8 cellular contexts compared by ENCODE assay signal in the genomic region with DNA sequence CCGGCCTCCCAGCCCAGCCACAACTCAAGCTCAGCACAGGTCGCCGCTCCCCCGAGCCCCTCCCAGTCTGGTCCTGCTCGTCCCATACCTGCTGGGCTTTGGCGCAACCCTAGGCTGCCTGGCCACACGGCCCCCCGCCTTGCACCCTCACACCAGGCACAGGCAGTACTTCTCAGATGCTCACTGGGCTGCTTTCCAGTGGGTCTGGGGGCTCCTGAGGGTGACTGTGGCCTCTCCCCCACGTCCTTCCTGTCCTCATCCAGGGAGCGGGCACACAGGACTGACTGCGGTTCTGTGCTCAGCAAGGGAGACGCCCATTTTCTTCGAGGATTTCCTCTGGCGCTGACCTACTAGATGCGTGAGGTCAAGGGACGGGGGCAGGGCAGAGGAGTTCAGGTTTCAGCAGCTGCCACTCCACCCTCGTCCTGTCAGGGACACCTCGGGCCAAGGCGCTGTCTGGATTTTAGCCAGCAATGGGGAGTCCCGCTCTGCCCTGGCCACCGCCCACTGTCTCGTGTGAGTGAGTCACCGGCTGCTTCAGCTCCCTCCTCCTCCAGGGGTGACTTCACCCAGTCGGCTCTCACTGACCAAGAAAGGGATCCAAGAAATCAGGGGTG.
A peak's percentile ranks its signal among the peaks of the same experiment; 100 is the strongest.
DNase-seq lines count a peak whose midpoint lies in the region; ATAC-seq and TF ChIP-seq lines count a peak whose summit lies in the region.

No MANE protein-coding gene starts in this region.

- H3K36me3 ChIP-seq in CD8-positive, alpha-beta memory T cell (ENCODE audit: insufficient read depth, low read length): no peaks in the 10 kb centered on the region
- H3K36me3 ChIP-seq in liver (ENCODE audit: control insufficient read depth in 4 of 4, insufficient read depth in 3 of 4, low read depth in 1 of 4, low read length in 3 of 4): peaks cover 0 to 2% (median 0%) of the 10 kb centered on the region in 4 donors

- no peaks in the 10 kb centered on the region for H3K36me3 Mint-ChIP-seq in CD8-positive, alpha-beta memory T cell
- no peaks in the 10 kb centered on the region for H3K36me3 Mint-ChIP-seq in dendritic cell treated with granulocyte-macrophage colony-stimulating factor and Interleukin-4, amounts not matched to agents 40 ng/mL and 50 ng/mL, for 4 days (ENCODE audit: low read depth)

- H3K27me3 Mint-ChIP-seq in CD8-positive, alpha-beta memory T cell: no peaks in the 10 kb centered on the region
- peaks cover 61% of the 10 kb centered on the region for H3K27me3 Mint-ChIP-seq in dendritic cell treated with granulocyte-macrophage colony-stimulating factor and Interleukin-4, amounts not matched to agents 40 ng/mL and 50 ng/mL, for 4 days

- H3K4me1 Mint-ChIP-seq in CD8-positive, alpha-beta memory T cell: peaks cover 0 to 8% (median 0%) of the 10 kb centered on the region in 3 donors
- peaks cover 47% of the 10 kb centered on the region for H3K4me1 Mint-ChIP-seq in dendritic cell treated with granulocyte-macrophage colony-stimulating factor and Interleukin-4, amounts not matched to agents 40 ng/mL and 50 ng/mL, for 4 days (ENCODE audit: low read depth)

- TF ChIP-seq RAD21 in liver (IDR thresholded peaks at IDR 0.05): peak in 1 of 2 donors; percentile 10

- peak overlapping the region in 7 of 8 donors; percentile 24 to 94 (median 45) for H3K27ac Mint-ChIP-seq in CD8-positive, alpha-beta memory T cell
- peak overlapping the region; percentile 90 for H3K27ac Mint-ChIP-seq in dendritic cell treated with granulocyte-macrophage colony-stimulating factor and Interleukin-4, amounts not matched to agents 40 ng/mL and 50 ng/mL, for 4 days

- POLR2A ChIA-PET in CD8-positive, alpha-beta memory T cell (lab: Charles Lee): no interaction called here

- H3K4me1 ChIP-seq in CD8-positive, alpha-beta memory T cell (ENCODE audit: insufficient read depth, low read length): no peaks in the 10 kb centered on the region
- peaks cover 0 to 8% (median 4%) of the 10 kb centered on the region in 4 donors for H3K4me1 ChIP-seq in liver (ENCODE audit: control insufficient read depth in 4 of 4, insufficient read depth in 4 of 4, low read length in 3 of 4)

- no peaks in the 10 kb centered on the region for H3K27me3 ChIP-seq in CD8-positive, alpha-beta memory T cell (ENCODE audit: insufficient read depth, low read length, poor library complexity, severe bottlenecking)
- no peaks in the 10 kb centered on the region for H3K27me3 ChIP-seq in liver (ENCODE audit: control insufficient read depth in 4 of 4, insufficient read depth in 4 of 4, low read length in 3 of 4)

- DNase-seq in CD8-positive, alpha-beta memory T cell: peak in 4 of 5 donors; percentile 38 to 73 (median 56)
- DNase-seq in KBM-7 (peak; percentile 77), NCI-H146 treated with DMSO at 0.1 percent for 48 hours (lab: John Stamatoyannopoulos, UW; ENCODE audit: unreplicated experiment) (no peak)
- peak; percentile 50 to 59 for DNase-seq in activated CD4-positive, alpha-beta T cell treated with anti-CD3 and anti-CD28 coated beads for 4 hours
- DNase-seq in stimulated activated CD4-positive, alpha-beta T cell treated with anti-CD3 and anti-CD28 coated beads, Interleukin-4, amount 100 ng/mL, for 24 hours: peak; percentile 57

- no peak overlapping the region for H3K9ac ChIP-seq in liver (ENCODE audit: low read depth in 1 of 2, low read length in 2 of 2)

- peak; percentile 58 for ATAC-seq in GM21528 (IDR thresholded peaks at IDR 0.05; ENCODE audit: low FRiP score, unreplicated experiment)

- intact Hi-C loops in dendritic cell treated with granulocyte-macrophage colony-stimulating factor and Interleukin-4, amounts not matched to agents 40 ng/mL and 50 ng/mL, for 4 days (cut with micrococcal nuclease): no loop called here

- no peaks in the 10 kb centered on the region for H3K9me3 ChIP-seq in CD8-positive, alpha-beta memory T cell (ENCODE audit: low read length)
- no peaks in the 10 kb centered on the region for H3K9me3 ChIP-seq in liver (ENCODE audit: control insufficient read depth in 4 of 4, low read length in 3 of 4)

- peak overlapping the region in 4 of 7 donors; percentile 23 to 78 (median 54) for H3K4me3 Mint-ChIP-seq in CD8-positive, alpha-beta memory T cell
- peak overlapping the region; percentile 65 for H3K4me3 Mint-ChIP-seq in dendritic cell treated with granulocyte-macrophage colony-stimulating factor and Interleukin-4, amounts not matched to agents 40 ng/mL and 50 ng/mL, for 4 days

- CTCF ChIA-PET in CD8-positive, alpha-beta memory T cell (lab: Charles Lee): no interaction called here

- peak overlapping the region; percentile 54 for H3K27ac ChIP-seq in CD8-positive, alpha-beta memory T cell (ENCODE audit: low read depth, low read length)
- H3K27ac ChIP-seq in liver (ENCODE audit: low read depth in 1 of 2, low read length in 2 of 2): peak overlapping the region; percentile 49 to 73

- H3K4me3 ChIP-seq in CD8-positive, alpha-beta memory T cell (ENCODE audit: low read length): no peak overlapping the region
- no peak overlapping the region for H3K4me3 ChIP-seq in liver (ENCODE audit: low read depth in 1 of 3, low read length in 3 of 3)

- H3K9me3 Mint-ChIP-seq in CD8-positive, alpha-beta memory T cell: no peaks in the 10 kb centered on the region
- H3K9me3 Mint-ChIP-seq in dendritic cell treated with granulocyte-macrophage colony-stimulating factor and Interleukin-4, amounts not matched to agents 40 ng/mL and 50 ng/mL, for 4 days: no peaks in the 10 kb centered on the region

- in situ Hi-C loops in KBM-7 (cut with MboI; ENCODE audit: low pct_unique_long_range_greater_than_20kb, low sequenced_read_pairs): no loop called here

- 40% methylated on average over 24 of the region's 24 CpGs for WGBS in liver

- no peak for TF ChIP-seq CTCF in liver (IDR thresholded peaks at IDR 0.05; ENCODE audit: low read depth, low read length, missing input control)

TF ChIP-seq in liver, 16 proteins besides CTCF, POLR2A, EP300 and RAD21:
- TF ChIP-seq JUND (IDR thresholded peaks at IDR 0.05) (peak; percentile 83 to 90), RXRA (IDR thresholded peaks at IDR 0.05) (peak; percentile 43 to 53), YY1 (IDR thresholded peaks at IDR 0.05) (peak; percentile 46), NR2F2 (IDR thresholded peaks at IDR 0.05) (peak; percentile 86), FOXA2 (IDR thresholded peaks at IDR 0.05) (no peak)
- TF ChIP-seq, protein P1, sequence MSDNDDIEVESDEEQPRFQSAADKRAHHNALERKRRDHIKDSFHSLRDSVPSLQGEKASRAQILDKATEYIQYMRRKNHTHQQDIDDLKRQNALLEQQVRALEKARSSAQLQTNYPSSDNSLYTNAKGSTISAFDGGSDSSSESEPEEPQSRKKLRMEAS (IDR thresholded peaks at IDR 0.05): no peak
- TF ChIP-seq, protein P2, sequence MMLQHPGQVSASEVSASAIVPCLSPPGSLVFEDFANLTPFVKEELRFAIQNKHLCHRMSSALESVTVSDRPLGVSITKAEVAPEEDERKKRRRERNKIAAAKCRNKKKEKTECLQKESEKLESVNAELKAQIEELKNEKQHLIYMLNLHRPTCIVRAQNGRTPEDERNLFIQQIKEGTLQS (IDR thresholded peaks at IDR 0.05): peak; percentile 10
